In the genomic region with DNA sequence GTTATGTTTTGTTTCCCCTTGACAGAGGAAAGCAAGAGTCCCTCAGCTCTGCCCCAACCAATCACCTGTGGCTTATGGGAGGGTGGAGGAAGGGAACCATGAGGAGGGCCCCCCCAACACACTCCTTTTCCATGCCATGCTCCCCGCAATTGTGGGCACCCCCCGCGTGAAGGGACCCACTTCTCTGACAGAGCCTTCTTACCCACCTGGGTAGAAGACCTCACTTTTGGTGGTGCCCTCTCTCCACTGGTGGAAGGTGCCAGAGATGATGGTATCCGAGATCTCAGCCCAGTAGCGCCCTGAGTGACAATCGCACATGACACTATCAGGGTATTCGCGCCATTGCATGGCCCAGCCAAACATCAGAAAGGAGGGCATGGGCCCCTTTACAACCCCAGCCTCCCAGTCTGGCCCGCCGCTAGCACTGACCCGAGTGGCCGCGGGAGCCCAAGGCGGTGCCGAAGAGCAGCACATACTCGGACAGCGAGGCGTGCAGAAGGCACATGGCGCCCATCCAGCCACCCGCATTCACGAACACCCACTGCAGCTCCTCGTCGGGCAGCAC, we compare ENCODE assay signal across 8 cellular contexts. TPM values are rescaled to one million over a fixed set of nuclear protein-coding genes. Genes with fewer than 3 reads are reported as not detected.
DNase-seq lines count a peak whose midpoint lies in the region; ATAC-seq, FAIRE-seq and TF ChIP-seq lines count a peak whose summit lies in the region.

No MANE protein-coding gene starts in this region.

- no TSS peak for BruUV-seq in endothelial cell of umbilical vein (replicated peaks; lab: Mats Ljungman, UMichigan)

- FAIRE-seq in endothelial cell of umbilical vein (lab: Jason Lieb, UNC): peak; percentile 46

- CTCF ChIA-PET in endothelial cell of umbilical vein (lab: Charles Lee): interaction anchor here (0.8 to 3.3 kb wide), 12 partner anchors 10 to 305 kb away, joined by 3 to 41 read pairs (median 7); partner anchors contain the start of genes DCTN3, GALT and RPP25L

- peak overlapping the region; percentile 79 for H3K4me3 ChIP-seq in SJCRH30
- peak overlapping the region; percentile 3 to 63 (median 47) for H3K4me3 ChIP-seq in endothelial cell of umbilical vein (replicated peaks in 1 of 3; ENCODE audit: insufficient read depth in 1 of 3, low read depth in 1 of 3, low read length in 3 of 3)
- H3K4me3 ChIP-seq in neural progenitor cell: peak overlapping the region; percentile 55

- H3K9ac ChIP-seq in endothelial cell of umbilical vein (replicated peaks; ENCODE audit: extremely low read depth, insufficient read depth, low read length) (peak overlapping the region; percentile 48), neural progenitor cell (peak overlapping the region; percentile 4)

- H3K27me3 Mint-ChIP-seq in neural progenitor cell (ENCODE audit: insufficient read depth, low read depth): peaks cover 11% of the 10 kb centered on the region

- H3K4me2 ChIP-seq in endothelial cell of umbilical vein (ENCODE audit: insufficient read depth, low read length) (peak overlapping the region; percentile 57), neural progenitor cell (peak overlapping the region; percentile 83)

- dilution Hi-C loops in endothelial cell of umbilical vein (cut with MboI; ENCODE audit: extremely low pct_ligation_motif_present, low sequenced_read_pairs): no loop called here

- ATAC-seq in GM18868 (IDR thresholded peaks at IDR 0.05; ENCODE audit: unreplicated experiment): no peak
- ATAC-seq in GM19463 (IDR thresholded peaks at IDR 0.05; ENCODE audit: unreplicated experiment): no peak

- intact Hi-C loops in endothelial cell of umbilical vein (cut with micrococcal nuclease): loop anchor here (1.0 to 2.0 kb wide), 2 partner anchors 9 to 28 kb away; partner anchors contain the start of gene GALT

- H3K27me3 ChIP-seq in SJCRH30 (no peaks in the 10 kb centered on the region), endothelial cell of umbilical vein (ENCODE audit: control insufficient read depth in 2 of 2, insufficient read depth in 2 of 2, low read length in 2 of 2) (no peaks in the 10 kb centered on the region), neural progenitor cell (peaks cover 11% of the 10 kb centered on the region)

- no peak for TF ChIP-seq POLR2A in endothelial cell of umbilical vein (IDR thresholded peaks at IDR 0.05; ENCODE audit: low read depth, low read length)

- TF ChIP-seq CTCF in endothelial cell of umbilical vein (IDR thresholded peaks at IDR 0.05; ENCODE audit: extremely low read depth in 1 of 2, insufficient read depth in 1 of 2, low read depth in 1 of 2, low read length in 2 of 2): no peak
- no peak for TF ChIP-seq CTCF in neural progenitor cell (IDR thresholded peaks at IDR 0.05)

- H3K9me1 ChIP-seq in endothelial cell of umbilical vein (replicated peaks; ENCODE audit: control insufficient read depth, extremely low read depth, insufficient read depth, low read length): no peaks in the 10 kb centered on the region

- H3K4me1 ChIP-seq in SJCRH30: no peaks in the 10 kb centered on the region
- H3K4me1 ChIP-seq in endothelial cell of umbilical vein (ENCODE audit: control insufficient read depth, extremely low read depth, insufficient read depth, low read length): peaks cover 16% of the 10 kb centered on the region
- peaks cover 21% of the 10 kb centered on the region for H3K4me1 ChIP-seq in neural progenitor cell

- POLR2A ChIA-PET in endothelial cell of umbilical vein (lab: Charles Lee): interaction anchor here (1.3 kb wide), 1 partner anchor 10 kb away, joined by 7 read pairs; the partner anchor contains the start of gene GALT

- peak overlapping the region; percentile 56 for H2AFZ ChIP-seq in endothelial cell of umbilical vein (ENCODE audit: low read depth, low read length)
- peak overlapping the region; percentile 80 for H2AFZ ChIP-seq in neural progenitor cell (replicated peaks)

- H3K36me3 ChIP-seq in SJCRH30 (peaks cover 4% of the 10 kb centered on the region; the same call in 1 of the 2 replicates), endothelial cell of umbilical vein (ENCODE audit: control insufficient read depth in 2 of 2, extremely low read depth in 1 of 2, insufficient read depth in 2 of 2, low read length in 2 of 2) (peaks cover 0 to 2% of the 10 kb centered on the region in 2 experiments), neural progenitor cell (no peaks in the 10 kb centered on the region)

- H3K4me1 Mint-ChIP-seq in neural progenitor cell: peaks cover 24% of the 10 kb centered on the region

- peak; percentile 27 to 33 for DNase-seq in stimulated activated CD4-positive, alpha-beta T cell treated with anti-CD3 and anti-CD28 coated beads, Interleukin-2, amount 100 ng/mL, for 24 hours
- DNase-seq in stimulated activated CD4-positive, alpha-beta T cell treated with anti-CD3 and anti-CD28 coated beads, Interleukin-12 subunit alpha, Interleukin-12 subunit beta, amount 100 ng/mL, for 4 hours: no peak
- DNase-seq in SJCRH30 (peak; percentile 31 to 59), endothelial cell of umbilical vein (ENCODE audit: low read depth, low spot score) (no peak), neural progenitor cell (ENCODE audit: low spot score) (no peak), NCI-H526 (lab: John Stamatoyannopoulos, UW) (no peak)

- H4K20me1 ChIP-seq in endothelial cell of umbilical vein (replicated peaks; ENCODE audit: control insufficient read depth, extremely low read depth, insufficient read depth, low read length) (no peaks in the 10 kb centered on the region), neural progenitor cell (ENCODE audit: low read depth) (peaks cover 17% of the 10 kb centered on the region)

- no peaks in the 10 kb centered on the region for H3K9me3 ChIP-seq in SJCRH30 (replicated peaks)
- no peaks in the 10 kb centered on the region for H3K9me3 ChIP-seq in endothelial cell of umbilical vein (replicated peaks; ENCODE audit: control insufficient read depth, insufficient read depth, low read length)
- no peaks in the 10 kb centered on the region for H3K9me3 ChIP-seq in neural progenitor cell (ENCODE audit: low read depth)

- peaks cover 34% of the 10 kb centered on the region for H3F3A ChIP-seq in neural progenitor cell (ENCODE audit: low read depth)

- H3K27ac ChIP-seq in SJCRH30: peak overlapping the region; percentile 69
- no peak overlapping the region for H3K27ac ChIP-seq in endothelial cell of umbilical vein (ENCODE audit: insufficient read depth, low read depth, low read length)
- no peak overlapping the region for H3K27ac ChIP-seq in neural progenitor cell

- H3K36me3 Mint-ChIP-seq in neural progenitor cell: peaks cover 2% of the 10 kb centered on the region

- peak overlapping the region; percentile 91 for H3K4me3 Mint-ChIP-seq in neural progenitor cell

- H3K79me2 ChIP-seq in endothelial cell of umbilical vein (ENCODE audit: control insufficient read depth, insufficient read depth, low read length) (peaks cover 19% of the 10 kb centered on the region), neural progenitor cell (ENCODE audit: low read depth) (peaks cover 15% of the 10 kb centered on the region)

- H3K9me3 Mint-ChIP-seq in neural progenitor cell: no peaks in the 10 kb centered on the region

- peak overlapping the region; percentile 24 for H3K27ac Mint-ChIP-seq in neural progenitor cell

RNA-seq across cellular contexts. Expression of gene SIGMAR1, which starts 0.7 kb away (rescaled TPM):
- 77.1 and 85.3 TPM in 2 replicates for total RNA-seq in SJCRH30 (2014; rRNA removed; shearing (Covaris generic))
- total RNA-seq in endothelial cell of umbilical vein: 74.1 and 81.2 TPM in 2 replicates
- polyA plus RNA-seq in endothelial cell of umbilical vein: 78.4 and 83.5 TPM in 2 replicates
- 93.9 and 95.3 TPM in 2 replicates for polyA plus RNA-seq in endothelial cell of umbilical vein (2011; cell fraction: cytosol; rRNA removed)
- 24.7 and 27.2 TPM in 2 replicates for polyA plus RNA-seq in endothelial cell of umbilical vein (2011; cell fraction: nucleus; rRNA removed)
- 80.0 and 89.4 TPM in 2 replicates for polyA plus RNA-seq in endothelial cell of umbilical vein (2012)
- 61.6 and 63.3 TPM in 2 replicates for polyA minus RNA-seq in endothelial cell of umbilical vein
- 98.6 TPM for polyA minus RNA-seq in endothelial cell of umbilical vein (2011; cell fraction: cytosol; rRNA and poly(A)+ RNA removed)
- polyA minus RNA-seq in endothelial cell of umbilical vein (2011; cell fraction: nucleus; rRNA and poly(A)+ RNA removed): 15.2 and 20.8 TPM in 2 replicates
- total RNA-seq in neural progenitor cell (ENCODE audit: low replicate concordance): 37.8 and 108 TPM in 2 replicates

RNA-seq across cellular contexts. Expression of gene ARID3C, which starts 8.0 kb away (rescaled TPM):
- total RNA-seq in SJCRH30 (2014; rRNA removed; shearing (Covaris generic)): 0.13 TPM in 1 of 2 replicates, not detected in the other
- not detected in 2 replicates for total RNA-seq in endothelial cell of umbilical vein
- polyA plus RNA-seq in endothelial cell of umbilical vein: not detected in 2 replicates
- 0.06 TPM in 1 of 2 replicates, not detected in the other for polyA plus RNA-seq in endothelial cell of umbilical vein (2011; cell fraction: cytosol; rRNA removed)
- polyA plus RNA-seq in endothelial cell of umbilical vein (2011; cell fraction: nucleus; rRNA removed): not detected in 2 replicates
- polyA plus RNA-seq in endothelial cell of umbilical vein (2012): not detected in 2 replicates
- not detected in 2 replicates for polyA minus RNA-seq in endothelial cell of umbilical vein
- polyA minus RNA-seq in endothelial cell of umbilical vein (2011; cell fraction: cytosol; rRNA and poly(A)+ RNA removed): 0.72 TPM
- not detected in 2 replicates for polyA minus RNA-seq in endothelial cell of umbilical vein (2011; cell fraction: nucleus; rRNA and poly(A)+ RNA removed)
- total RNA-seq in neural progenitor cell (ENCODE audit: low replicate concordance): 4.7 and 5.3 TPM in 2 replicates

RNA-seq across cellular contexts. Expression of gene GALT, which starts 9.6 kb away (rescaled TPM):
- total RNA-seq in SJCRH30 (2014; rRNA removed; shearing (Covaris generic)): 16.4 and 18.9 TPM in 2 replicates
- 30.0 and 36.6 TPM in 2 replicates for total RNA-seq in endothelial cell of umbilical vein
- 58.5 and 61.3 TPM in 2 replicates for polyA plus RNA-seq in endothelial cell of umbilical vein
- polyA plus RNA-seq in endothelial cell of umbilical vein (2011; cell fraction: cytosol; rRNA removed): 22.5 and 25.6 TPM in 2 replicates
- 240 and 284 TPM in 2 replicates for polyA plus RNA-seq in endothelial cell of umbilical vein (2011; cell fraction: nucleus; rRNA removed)
- 23.6 and 34.5 TPM in 2 replicates for polyA plus RNA-seq in endothelial cell of umbilical vein (2012)
- polyA minus RNA-seq in endothelial cell of umbilical vein: 29.7 and 32.3 TPM in 2 replicates
- 8.6 TPM for polyA minus RNA-seq in endothelial cell of umbilical vein (2011; cell fraction: cytosol; rRNA and poly(A)+ RNA removed)
- polyA minus RNA-seq in endothelial cell of umbilical vein (2011; cell fraction: nucleus; rRNA and poly(A)+ RNA removed): 41.9 and 46.0 TPM in 2 replicates
- 32.1 and 43.7 TPM in 2 replicates for total RNA-seq in neural progenitor cell (ENCODE audit: low replicate concordance)

RNA-seq across cellular contexts. Expression of gene IL11RA, which starts 15.1 kb away (rescaled TPM):
- total RNA-seq in SJCRH30 (2014; rRNA removed; shearing (Covaris generic)): 3.2 TPM in 2 replicates
- total RNA-seq in endothelial cell of umbilical vein (13.6 and 15.3 TPM in 2 replicates), neural progenitor cell (ENCODE audit: low replicate concordance) (11.4 and 12.7 TPM in 2 replicates)
- 18.6 and 22.5 TPM in 2 replicates for polyA plus RNA-seq in endothelial cell of umbilical vein
- 7.2 and 10.3 TPM in 2 replicates for polyA plus RNA-seq in endothelial cell of umbilical vein (2011; cell fraction: cytosol; rRNA removed)
- 49.6 and 67.6 TPM in 2 replicates for polyA plus RNA-seq in endothelial cell of umbilical vein (2011; cell fraction: nucleus; rRNA removed)
- polyA plus RNA-seq in endothelial cell of umbilical vein (2012): 5.0 and 9.8 TPM in 2 replicates
- 6.8 and 10.8 TPM in 2 replicates for polyA minus RNA-seq in endothelial cell of umbilical vein
- 2.8 TPM for polyA minus RNA-seq in endothelial cell of umbilical vein (2011; cell fraction: cytosol; rRNA and poly(A)+ RNA removed)
- polyA minus RNA-seq in endothelial cell of umbilical vein (2011; cell fraction: nucleus; rRNA and poly(A)+ RNA removed): 12.5 and 16.8 TPM in 2 replicates

RNA-seq across cellular contexts. Expression of gene DCTN3, which starts 16.6 kb away (rescaled TPM):
- 58.2 and 63.6 TPM in 2 replicates for total RNA-seq in SJCRH30 (2014; rRNA removed; shearing (Covaris generic))
- total RNA-seq in endothelial cell of umbilical vein (91.0 and 93.3 TPM in 2 replicates), neural progenitor cell (ENCODE audit: low replicate concordance) (45.6 and 98.3 TPM in 2 replicates)
- 170 TPM in 2 replicates for polyA plus RNA-seq in endothelial cell of umbilical vein
- polyA plus RNA-seq in endothelial cell of umbilical vein (2011; cell fraction: cytosol; rRNA removed): 163 and 168 TPM in 2 replicates
- 101 and 104 TPM in 2 replicates for polyA plus RNA-seq in endothelial cell of umbilical vein (2011; cell fraction: nucleus; rRNA removed)
- 117 and 131 TPM in 2 replicates for polyA plus RNA-seq in endothelial cell of umbilical vein (2012)
- polyA minus RNA-seq in endothelial cell of umbilical vein: 61.0 and 79.4 TPM in 2 replicates
- polyA minus RNA-seq in endothelial cell of umbilical vein (2011; cell fraction: cytosol; rRNA and poly(A)+ RNA removed): 26.2 TPM
- 19.7 and 32.8 TPM in 2 replicates for polyA minus RNA-seq in endothelial cell of umbilical vein (2011; cell fraction: nucleus; rRNA and poly(A)+ RNA removed)

Comparison
In these comparisons a context has a peak if more than half of its experiments do, and no peak if none do; other contexts are left out.
1. DNase-seq: peak in stimulated activated CD4-positive, alpha-beta T cell treated with anti-CD3 and anti-CD28 coated beads, Interleukin-2, amount 100 ng/mL, for 24 hours (2 of 2) and SJCRH30 (2 of 2); none in stimulated activated CD4-positive, alpha-beta T cell treated with anti-CD3 and anti-CD28 coated beads, Interleukin-12 subunit alpha, Interleukin-12 subunit beta, amount 100 ng/mL, for 4 hours (single experiment), endothelial cell of umbilical vein (single experiment), neural progenitor cell (single experiment) and NCI-H526 (0 of 2).
2. Peak in every context shown above with its lines, with median percentiles within 50 percentile points of each other: H3K4me3 ChIP-seq.